Comparison of ENCODE assay signal across 21 cellular contexts in the genomic region with DNA sequence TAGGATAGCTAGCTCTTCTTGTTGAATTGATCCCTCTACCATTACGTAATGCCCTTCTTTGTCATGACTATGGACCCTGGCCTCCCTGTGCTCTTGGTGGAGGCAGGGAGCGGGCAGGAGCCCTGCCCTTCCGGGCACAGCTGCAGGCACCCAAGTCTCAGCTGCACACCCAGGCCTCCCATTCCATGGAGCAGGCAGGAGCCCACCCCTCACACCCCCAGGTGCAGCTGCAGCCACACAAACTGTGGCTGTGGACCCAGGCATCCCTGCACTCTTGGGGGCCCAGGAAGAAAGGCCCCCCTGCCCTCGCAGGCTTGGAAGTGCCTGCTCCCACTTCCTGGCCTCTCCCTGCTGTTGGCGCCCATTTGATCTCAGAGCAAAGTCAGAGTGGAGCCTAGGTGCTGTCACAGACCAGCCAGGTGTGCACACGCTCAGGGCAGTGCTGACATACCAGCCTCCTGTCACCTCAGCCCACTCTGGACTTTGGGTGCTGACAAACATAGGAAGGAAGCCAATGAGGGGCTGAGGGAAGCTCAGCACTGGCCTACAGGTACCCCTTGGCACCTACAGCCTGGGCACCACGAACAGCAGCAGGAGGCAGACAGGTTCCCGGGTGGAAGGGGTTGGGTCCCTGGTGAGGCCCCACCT.
"Had no signal": no experiment of that assay in that cellular context is flagged by ENCODE, and none has a peak within 500 bp of the region (broad histone marks: within the 10 kb centered on the region; RNA-seq: fewer than 3 reads in every experiment).

No MANE protein-coding gene starts in this region.

- H3K27me3 ChIP-seq: neutrophil, uterus had no signal

- H3K4me3 ChIP-seq: lower lobe of right lung, skin epidermis, thoracic aorta, uterus had no signal

- H3K27ac ChIP-seq: lower lobe of right lung, neutrophil, skin epidermis, thoracic aorta, uterus had no signal

- H3K36me3 ChIP-seq: lower lobe of right lung, neutrophil, thoracic aorta, uterus had no signal

- H3K4me1 ChIP-seq: uterus had no signal

- ATAC-seq: left cardiac atrium; sciatic nerve; stimulated activated effector memory CD8-positive, alpha-beta T cell treated with anti-CD3 and anti-CD28 coated beads, Interleukin-12 subunit alpha, Interleukin-12 subunit beta, amount 100 ng/mL, for 72 hours; T-cell had no signal

- H3K9me3 ChIP-seq: neutrophil, thoracic aorta, uterus had no signal

- DNase-seq: activated CD4-positive, alpha-beta T cell treated with anti-CD3 and anti-CD28 coated beads for 4 hours; activated CD4-positive, alpha-beta T cell treated with anti-CD3 and anti-CD28 coated beads, Interleukin-2, amount 50 U/mL, for 4 hours; activated CD4-positive, CD25-positive, alpha-beta regulatory T cell; activated effector memory CD4-positive, alpha-beta T cell treated with Interleukin-2 at 50 U/mL for 16 hours; activated naive CD4-positive, alpha-beta T cell treated with Interleukin-2 at 50 U/mL for 16 hours; activated naive CD8-positive, alpha-beta T cell treated with anti-CD3 and anti-CD28 coated beads for 36 hours; dermis blood vessel endothelial cell; effector CD8-positive, alpha-beta T cell; islet precursor cell; left cardiac atrium; lower lobe of right lung; stimulated activated CD4-positive, alpha-beta T cell treated with anti-CD3 and anti-CD28 coated beads, Interleukin-4, amount 100 ng/mL, for 24 hours; T-cell; uterus had no signal

- FAIRE-seq: colon, frontal cortex had no signal
